16 cellular contexts compared by ENCODE assay signal in genomic region chr1:78408192-78408591, GRCh38.
DNase-seq lines count a peak whose midpoint lies in the region; ATAC-seq and TF ChIP-seq lines count a peak whose summit lies in the region.
"Had no signal": no experiment of that assay in that cellular context is flagged by ENCODE, and none has a peak within 500 bp of the region (broad histone marks: within the 10 kb centered on the region; RNA-seq: fewer than 3 reads in every experiment).

No MANE protein-coding gene starts in this region.

- no peaks in the 10 kb centered on the region for H3K36me3 Mint-ChIP-seq in activated naive CD8-positive, alpha-beta T cell treated with anti-CD3 and anti-CD28 coated beads for 36 hours
- H3K36me3 Mint-ChIP-seq in activated naive CD8-positive, alpha-beta T cell treated with anti-CD3 and anti-CD28 coated beads, Interleukin-2, amount 50 U/mL, for 24 hours (ENCODE audit: low read depth), result no peaks in the 10 kb centered on the region

- H3K4me1 ChIP-seq in transverse colon, result no peaks in the 10 kb centered on the region

- H3K4me3 Mint-ChIP-seq in activated naive CD8-positive, alpha-beta T cell treated with anti-CD3 and anti-CD28 coated beads for 36 hours, result no peak overlapping the region
- H3K4me3 Mint-ChIP-seq in activated naive CD8-positive, alpha-beta T cell treated with anti-CD3 and anti-CD28 coated beads, Interleukin-2, amount 50 U/mL, for 24 hours, result no peak overlapping the region

- DNase-seq in AG09319 (ENCODE audit: extremely low read depth, low read depth) (peak; percentile 81), GM04504 (ENCODE audit: low read depth) (peak; percentile 69), fibroblast of gingiva (ENCODE audit: low read depth) (peak; percentile 94), stromal cell of bone marrow (ENCODE audit: low read depth) (peak; percentile 88), transverse colon (no peak)
- DNase-seq in activated naive CD8-positive, alpha-beta T cell treated with anti-CD3 and anti-CD28 coated beads for 36 hours, result no peak
- no peak for DNase-seq in activated naive CD8-positive, alpha-beta T cell treated with anti-CD3 and anti-CD28 coated beads, Interleukin-2, amount 50 U/mL, for 24 hours
- DNase-seq: DMS79 treated with DMSO at 0.1 percent for 48 hours; NCI-H1417; NCI-H187; NCI-H2107; NCI-H510A; NCI-H748 treated with DMSO at 0.1 percent for 48 hours; NK-92 treated with Interleukin-12 subunit alpha and Interleukin-12 subunit beta, amount 100 ng/mL, for 24 hours; Right ventricle myocardium superior had no signal

- TF ChIP-seq CTCF in AG09319 (IDR thresholded peaks at IDR 0.05; ENCODE audit: low read depth, low read length), result no peak
- no peak for TF ChIP-seq CTCF in transverse colon (IDR thresholded peaks at IDR 0.05)

- peaks cover 12% of the 10 kb centered on the region for H3K9me3 Mint-ChIP-seq in activated naive CD8-positive, alpha-beta T cell treated with anti-CD3 and anti-CD28 coated beads for 36 hours
- H3K9me3 Mint-ChIP-seq in activated naive CD8-positive, alpha-beta T cell treated with anti-CD3 and anti-CD28 coated beads, Interleukin-2, amount 50 U/mL, for 24 hours, result peaks cover 4% of the 10 kb centered on the region

- intact Hi-C loops in transverse colon (cut with DNase I; ENCODE audit: low total_unique reads), result no loop called here

- no peak overlapping the region for H3K27ac ChIP-seq in transverse colon

- ATAC-seq in activated naive CD8-positive, alpha-beta T cell treated with anti-CD3 and anti-CD28 coated beads, Interleukin-2, amount 50 U/mL, for 24 hours, result no peak
- ATAC-seq: K562 had no signal

- H3K27me3 ChIP-seq in transverse colon, result no peaks in the 10 kb centered on the region

- no peak overlapping the region for H3K27ac Mint-ChIP-seq in activated naive CD8-positive, alpha-beta T cell treated with anti-CD3 and anti-CD28 coated beads for 36 hours
- no peak overlapping the region for H3K27ac Mint-ChIP-seq in activated naive CD8-positive, alpha-beta T cell treated with anti-CD3 and anti-CD28 coated beads, Interleukin-2, amount 50 U/mL, for 24 hours

- H3K4me1 Mint-ChIP-seq in activated naive CD8-positive, alpha-beta T cell treated with anti-CD3 and anti-CD28 coated beads for 36 hours, result no peaks in the 10 kb centered on the region
- no peaks in the 10 kb centered on the region for H3K4me1 Mint-ChIP-seq in activated naive CD8-positive, alpha-beta T cell treated with anti-CD3 and anti-CD28 coated beads, Interleukin-2, amount 50 U/mL, for 24 hours

- no peaks in the 10 kb centered on the region for H3K27me3 Mint-ChIP-seq in activated naive CD8-positive, alpha-beta T cell treated with anti-CD3 and anti-CD28 coated beads for 36 hours
- H3K27me3 Mint-ChIP-seq in activated naive CD8-positive, alpha-beta T cell treated with anti-CD3 and anti-CD28 coated beads, Interleukin-2, amount 50 U/mL, for 24 hours, result no peaks in the 10 kb centered on the region

- 60 to 67% methylated on average over 1 of the region's 1 CpG for WGBS in transverse colon (ENCODE audit: low coverage in 1 of 2), 2 donors

- in situ Hi-C loops in transverse colon (cut with MboI; ENCODE audit: low pct_ligation_motif_present in 1 of 4, low pct_unique_long_range_greater_than_20kb in 1 of 4, low sequenced_read_pairs in 3 of 4), result no loop called here

- H3K36me3 ChIP-seq in transverse colon, result no peaks in the 10 kb centered on the region

- TF ChIP-seq POLR2A in transverse colon (IDR thresholded peaks at IDR 0.05), result no peak

- no peak for TF ChIP-seq EP300 in transverse colon (IDR thresholded peaks at IDR 0.05; ENCODE audit: low read depth)

- peaks cover 5 to 10% of the 10 kb centered on the region in 2 donors for H3K9me3 ChIP-seq in transverse colon

- no peak overlapping the region for H3K4me3 ChIP-seq in transverse colon
- H3K4me3 ChIP-seq: K562 had no signal

Comparison
In these comparisons a context has a peak if more than half of its experiments do, and no peak if none do; other contexts are left out.
1. DNase-seq: peak in AG09319 (single experiment), GM04504 (single experiment), fibroblast of gingiva (single experiment) and stromal cell of bone marrow (single experiment); none in transverse colon (single experiment), activated naive CD8-positive, alpha-beta T cell treated with anti-CD3 and anti-CD28 coated beads for 36 hours (single experiment) and activated naive CD8-positive, alpha-beta T cell treated with anti-CD3 and anti-CD28 coated beads, Interleukin-2, amount 50 U/mL, for 24 hours (single experiment).